10 cellular contexts compared by ENCODE assay signal in the genomic region with DNA sequence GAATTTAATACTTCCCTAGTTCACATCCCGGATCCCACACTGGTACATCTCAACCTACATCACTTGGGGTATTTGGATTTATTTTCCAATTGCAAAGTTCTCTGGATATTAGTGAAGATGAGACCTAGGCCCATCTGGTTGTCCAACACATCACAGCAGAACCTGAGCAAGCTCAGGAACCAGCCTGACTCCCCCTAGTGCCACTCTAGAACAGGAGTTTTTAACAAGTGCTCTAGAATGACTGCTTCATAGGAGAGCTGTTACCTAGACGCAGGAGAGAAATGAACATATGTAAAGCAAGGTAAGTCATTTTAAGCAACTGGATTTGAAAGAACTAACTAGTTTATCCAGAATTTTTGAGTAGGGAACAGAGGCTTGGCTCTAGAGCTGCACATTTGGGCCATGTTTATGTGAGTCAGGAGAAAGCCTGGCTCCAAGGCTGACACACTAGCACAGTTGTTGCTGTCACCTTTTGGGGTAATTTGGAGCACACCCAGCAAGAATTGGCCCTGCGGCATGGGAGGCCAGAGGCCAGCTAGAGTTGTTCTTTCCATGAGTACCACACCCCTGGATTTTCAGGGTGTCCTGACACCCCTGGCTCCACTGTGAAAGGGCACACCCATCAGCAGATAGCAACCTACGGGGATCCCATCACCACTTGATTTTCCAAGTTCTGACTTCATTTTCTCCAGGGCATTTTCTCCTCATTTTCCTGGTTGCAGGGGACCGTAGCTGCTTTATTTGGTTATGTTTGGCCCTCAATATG.
A peak's percentile ranks its signal among the peaks of the same experiment; 100 is the strongest.
DNase-seq lines count a peak whose midpoint lies in the region; ATAC-seq, FAIRE-seq and TF ChIP-seq lines count a peak whose summit lies in the region.
"Had no signal": no experiment of that assay in that cellular context is flagged by ENCODE, and none has a peak within 500 bp of the region (broad histone marks: within the 10 kb centered on the region; RNA-seq: fewer than 3 reads in every experiment).

No MANE protein-coding gene starts in this region.

- TF ChIP-seq CTCF in AG09309 (IDR thresholded peaks at IDR 0.05; ENCODE audit: control insufficient read depth, insufficient read depth, low read depth, low read length, missing control alignments) (peak; percentile 4), GM20000 (IDR thresholded peaks at IDR 0.05; ENCODE audit: extremely low read depth, missing control alignments) (peak; percentile 5), OCI-LY3 (IDR thresholded peaks at IDR 0.05; ENCODE audit: low read depth, low read length) (peak; percentile 57), foreskin keratinocyte (conservative IDR thresholded peaks at IDR 0.05) (peak; percentile 44), pancreas (IDR thresholded peaks at IDR 0.05) (no peak)

- H3K9me3 ChIP-seq in OCI-LY3 (ENCODE audit: insufficient read depth, low read length) (no peaks in the 10 kb centered on the region), pancreas (no peaks in the 10 kb centered on the region)

- no peaks in the 10 kb centered on the region for H4K20me1 ChIP-seq in OCI-LY3 (ENCODE audit: insufficient read depth, low read length)

- H3K4me2 ChIP-seq in OCI-LY3 (ENCODE audit: low read length): peak overlapping the region; percentile 78

- no peak for DNase-seq in AG09309 (ENCODE audit: low read depth)
- DNase-seq in GM20000 (ENCODE audit: low spot score): no peak
- DNase-seq in foreskin keratinocyte: peak; percentile 3 to 7
- DNase-seq in pancreas: no peak
- no peak for DNase-seq in hippocampal formation (lab: John Stamatoyannopoulos, UW)
- no peak for DNase-seq in CD1c-positive myeloid dendritic cell (ENCODE audit: extremely low spot score)
- DNase-seq: CD8-positive, alpha-beta T cell; NCI-H187 treated with DMSO at 0.1 percent for 48 hours had no signal

- ATAC-seq in foreskin keratinocyte (no peak), pancreas (no peak), GM18868 (IDR thresholded peaks at IDR 0.05; ENCODE audit: unreplicated experiment) (no peak)
- ATAC-seq: CD8-positive, alpha-beta T cell had no signal

- FAIRE-seq in pancreas (lab: Jason Lieb, UNC): no peak

- H3K36me3 ChIP-seq in OCI-LY3 (replicated peaks; ENCODE audit: low read depth, low read length) (no peaks in the 10 kb centered on the region), pancreas (no peaks in the 10 kb centered on the region)

- no peaks in the 10 kb centered on the region for H3K79me2 ChIP-seq in OCI-LY3 (ENCODE audit: low read length)

- intact Hi-C loops in pancreas (cut with DNase I): no loop called here

- H3K4me1 ChIP-seq in OCI-LY3 (ENCODE audit: low read length) (peaks cover 21% of the 10 kb centered on the region), foreskin keratinocyte (no peaks in the 10 kb centered on the region), pancreas (no peaks in the 10 kb centered on the region)

- peak overlapping the region; percentile 52 for H3K27ac ChIP-seq in OCI-LY3 (ENCODE audit: low read length)
- no peak overlapping the region for H3K27ac ChIP-seq in foreskin keratinocyte
- no peak overlapping the region for H3K27ac ChIP-seq in pancreas

- H2AFZ ChIP-seq in OCI-LY3 (ENCODE audit: low read depth, low read length): peak overlapping the region; percentile 44; the same call in 1 of the 2 replicates

- no peaks in the 10 kb centered on the region for H3K27me3 ChIP-seq in OCI-LY3 (ENCODE audit: low read depth, low read length)
- no peaks in the 10 kb centered on the region for H3K27me3 ChIP-seq in foreskin keratinocyte
- H3K27me3 ChIP-seq in pancreas: no peaks in the 10 kb centered on the region

- H3K9ac ChIP-seq in OCI-LY3 (ENCODE audit: low read length): no peak overlapping the region

- WGBS in pancreas, 2 donors: 79 to 85% methylated on average over 5 of the region's 5 CpGs

- H3K4me3 ChIP-seq in AG09309 (ENCODE audit: control insufficient read depth, low read depth, low read length) (no peak overlapping the region), OCI-LY3 (ENCODE audit: low read length) (peak overlapping the region; percentile 58; the same call in 1 of the 2 replicates), pancreas (no peak overlapping the region)

Comparison
In these comparisons a context has a peak if more than half of its experiments do, and no peak if none do; other contexts are left out.
1. DNase-seq: peak in foreskin keratinocyte (2 of 2); none in AG09309 (single experiment), GM20000 (single experiment), pancreas (0 of 6), hippocampal formation (0 of 2) and CD1c-positive myeloid dendritic cell (single experiment).
2. CTCF ChIP-seq: peak in AG09309 (single experiment), GM20000 (single experiment), OCI-LY3 (single experiment) and foreskin keratinocyte (single experiment); none in pancreas (0 of 4).